Comparison of ENCODE assay signal across 18 cellular contexts in the genomic region with DNA sequence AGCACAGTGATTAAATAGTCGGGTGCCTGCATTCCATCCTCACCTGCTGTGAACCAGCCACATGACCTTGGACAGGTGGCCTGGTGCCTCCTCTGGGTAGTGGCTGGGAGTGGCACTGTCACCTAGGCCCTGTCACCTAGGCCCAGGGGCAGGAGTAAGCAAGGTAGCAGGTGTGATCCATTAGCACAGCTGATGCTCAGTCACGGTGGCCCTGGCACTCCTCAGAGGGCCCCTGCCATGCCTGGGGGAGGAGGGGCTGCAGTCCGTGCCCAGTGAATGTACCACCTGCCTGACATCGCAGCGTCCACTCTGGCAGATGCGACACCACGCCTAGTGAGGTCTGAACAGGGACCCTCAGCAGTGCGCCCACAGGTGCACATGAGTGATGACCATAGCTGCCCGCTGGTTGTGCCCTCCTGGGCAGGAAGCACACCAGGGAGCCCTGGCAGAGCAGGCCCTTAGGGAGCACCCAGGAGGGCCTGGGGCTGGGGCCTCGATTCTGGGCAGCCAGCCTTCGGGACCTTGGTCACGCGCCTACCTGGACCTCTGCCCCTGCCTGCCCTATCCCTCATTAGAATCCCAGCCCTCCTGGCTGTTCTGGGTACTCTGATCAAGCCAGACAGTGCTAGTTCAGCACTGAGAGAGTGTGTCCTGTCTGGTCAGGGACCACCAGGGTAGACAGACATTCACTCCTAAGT. TPM values are rescaled to one million over a fixed set of nuclear protein-coding genes. Genes with fewer than 3 reads are reported as not detected.
DNase-seq lines count a peak whose midpoint lies in the region; ATAC-seq, FAIRE-seq and TF ChIP-seq lines count a peak whose summit lies in the region.
"Had no signal": no experiment of that assay in that cellular context is flagged by ENCODE, and none has a peak within 500 bp of the region (broad histone marks: within the 10 kb centered on the region; RNA-seq: fewer than 3 reads in every experiment).

No MANE protein-coding gene starts in this region.

- CTCF ChIA-PET in HepG2 (lab: Yijun Ruan, JAX; ENCODE audit: low intra/inter-chr PET ratio, low total read pairs) = no interaction called here

- TF ChIP-seq POLR2A in HepG2 (IDR thresholded peaks at IDR 0.05; ENCODE audit: insufficient read depth in 1 of 2, low read depth in 2 of 2, low read length in 2 of 2) = no peak

- POLR2A ChIA-PET in HepG2 (lab: Yijun Ruan, JAX) = no interaction called here

- H3K4me3 ChIP-seq in RWPE2 (ENCODE audit: severe bottlenecking) (no peak overlapping the region), HepG2 (replicated peaks in 1 of 3; ENCODE audit: insufficient read depth in 1 of 3, low read depth in 2 of 3, low read length in 3 of 3) (no peak overlapping the region)
- H3K4me3 ChIP-seq: ovary had no signal

- H3K27me3 Mint-ChIP-seq in immature natural killer cell (ENCODE audit: low read depth in 3 of 3) = peaks cover 0 to 2% (median 1%) of the 10 kb centered on the region in 3 donors
- H3K27me3 Mint-ChIP-seq: activated naive CD4-positive, alpha-beta T cell treated with anti-CD3 and anti-CD28 coated beads, Interleukin-2, amount 10 ng/mL, durations not matched to agents 7 days and 5 days; effector memory CD8-positive, alpha-beta T cell; T-cell had no signal

- no TSS peak for BruUV-seq in HepG2 (replicated peaks; lab: Mats Ljungman, UMichigan)

- H3K27me3 ChIP-seq in RWPE2 (ENCODE audit: insufficient read depth, poor library complexity, severe bottlenecking) (no peaks in the 10 kb centered on the region), HepG2 (ENCODE audit: control insufficient read depth in 1 of 2, insufficient read depth in 2 of 2, low read length in 2 of 2) (no peaks in the 10 kb centered on the region)
- H3K27me3 ChIP-seq: ovary had no signal

- no peaks in the 10 kb centered on the region for H3K9me3 Mint-ChIP-seq in immature natural killer cell
- H3K9me3 Mint-ChIP-seq: activated naive CD4-positive, alpha-beta T cell treated with anti-CD3 and anti-CD28 coated beads, Interleukin-2, amount 10 ng/mL, durations not matched to agents 7 days and 5 days; effector memory CD8-positive, alpha-beta T cell; T-cell had no signal

- TF ChIP-seq CTCF in RWPE2 (IDR thresholded peaks at IDR 0.05; ENCODE audit: poor library complexity, severe bottlenecking) = no peak
- TF ChIP-seq CTCF in HepG2 (CRISPR knock-in tag; IDR thresholded peaks at IDR 0.05) = no peak
- TF ChIP-seq CTCF in GM10266 (IDR thresholded peaks at IDR 0.05; ENCODE audit: control insufficient read depth, insufficient read depth, low read depth, missing control alignments) = no peak

- H3K27ac ChIP-seq in RWPE2 (ENCODE audit: poor library complexity, severe bottlenecking) (no peak overlapping the region), HepG2 (ENCODE audit: extremely low read length, insufficient read depth, low read length) (no peak overlapping the region)
- H3K27ac ChIP-seq: KMS-11, ovary had no signal

- H4K20me1 ChIP-seq in HepG2 (ENCODE audit: insufficient read depth, low read length) = no peaks in the 10 kb centered on the region

- no peaks in the 10 kb centered on the region for H3K4me1 Mint-ChIP-seq in immature natural killer cell
- H3K4me1 Mint-ChIP-seq: activated naive CD4-positive, alpha-beta T cell treated with anti-CD3 and anti-CD28 coated beads, Interleukin-2, amount 10 ng/mL, durations not matched to agents 7 days and 5 days had no signal

- no peak overlapping the region for H3K27ac Mint-ChIP-seq in immature natural killer cell
- H3K27ac Mint-ChIP-seq: activated naive CD4-positive, alpha-beta T cell treated with anti-CD3 and anti-CD28 coated beads, Interleukin-2, amount 10 ng/mL, durations not matched to agents 7 days and 5 days; effector memory CD8-positive, alpha-beta T cell; T-cell had no signal

- H2AFZ ChIP-seq in HepG2 (ENCODE audit: low read length) = no peak overlapping the region

- no peak for TF ChIP-seq EP300 in HepG2 (IDR thresholded peaks at IDR 0.05; ENCODE audit: low read depth in 2 of 2, low read length in 2 of 2)
- TF ChIP-seq EP300 in HepG2 (CRISPR knock-in tag; IDR thresholded peaks at IDR 0.05; ENCODE audit: borderline replicate concordance) = no peak

- intact Hi-C loops in HepG2 (cut with micrococcal nuclease; ENCODE audit: unreplicated experiment) = no loop called here

- ATAC-seq in RWPE2 (ENCODE audit: low read depth) (peak; percentile 15; the same call in 1 of the 3 replicates), HepG2 (peak; percentile 28)
- ATAC-seq: effector memory CD8-positive, alpha-beta T cell; T-cell had no signal

- H3K4me1 ChIP-seq in RWPE2 (ENCODE audit: insufficient read depth, poor library complexity, severe bottlenecking) (no peaks in the 10 kb centered on the region), HepG2 (ENCODE audit: insufficient read depth, low read length) (peaks cover 19% of the 10 kb centered on the region; the same call in 1 of the 2 replicates)

- H3K9ac ChIP-seq in HepG2 (ENCODE audit: insufficient read depth, low read depth, low read length) = no peak overlapping the region
- H3K9ac ChIP-seq: KMS-11 had no signal

- WGBS in HepG2 (ENCODE audit: low lambda C conversion rate) = 35% methylated on average over 1 of the region's 13 CpGs

- in situ Hi-C loops in HepG2 (cut with HindIII; ENCODE audit: extremely low pct_ligation_motif_present, low pct_unique_long_range_greater_than_20kb) = no loop called here

- H3K36me3 ChIP-seq in RWPE2 (ENCODE audit: low read depth) = no peaks in the 10 kb centered on the region
- no peaks in the 10 kb centered on the region for H3K36me3 ChIP-seq in HepG2 (replicated peaks in 1 of 2; ENCODE audit: control insufficient read depth in 1 of 2, insufficient read depth in 2 of 2, low read length in 2 of 2)
- H3K36me3 ChIP-seq: ovary had no signal

- H3K9me3 ChIP-seq in RWPE2 (ENCODE audit: severe bottlenecking) (no peaks in the 10 kb centered on the region), HepG2 (ENCODE audit: low read length) (no peaks in the 10 kb centered on the region)
- H3K9me3 ChIP-seq: ovary had no signal

- H3K79me2 ChIP-seq in HepG2 (ENCODE audit: insufficient read depth, low read length) = no peaks in the 10 kb centered on the region

- no peak overlapping the region for H3K4me2 ChIP-seq in HepG2 (ENCODE audit: low read depth, low read length)
- H3K4me2 ChIP-seq: KMS-11 had no signal

- DNase-seq in DMS153 treated with DMSO at 0.1 percent for 48 hours (lab: John Stamatoyannopoulos, UW; ENCODE audit: unreplicated experiment) (peak; percentile 70), NCI-H146 treated with DMSO at 0.1 percent for 48 hours (lab: John Stamatoyannopoulos, UW; ENCODE audit: unreplicated experiment) (peak; percentile 59), RWPE2 (ENCODE audit: low spot score) (no peak), HepG2 (ENCODE audit: low spot score) (no peak), ureter (ENCODE audit: low spot score) (no peak), GM10266 (ENCODE audit: extremely low spot score) (no peak), immature natural killer cell (no peak), SKM-1 (lab: John Stamatoyannopoulos, UW; ENCODE audit: unreplicated experiment) (no peak)
- DNase-seq: activated CD4-positive, CD25-positive, alpha-beta regulatory T cell treated with anti-CD3 and anti-CD28 coated beads, Interleukin-2, amount 50 U/mL, for 72 hours; activated CD8-positive, alpha-beta memory T cell treated with anti-CD3 and anti-CD28 coated beads, Interleukin-2, amount 50 U/mL, for 48 hours; activated naive CD4-positive, alpha-beta T cell treated with anti-CD3 and anti-CD28 coated beads, Interleukin-2, amount 10 ng/mL, durations not matched to agents 7 days and 5 days; effector memory CD8-positive, alpha-beta T cell; midbrain; stimulated activated CD4-positive, alpha-beta T cell treated with anti-CD3 and anti-CD28 coated beads, Interleukin-12 subunit alpha, Interleukin-12 subunit beta, amount 100 ng/mL, for 4 hours; T-cell had no signal

- no peak for FAIRE-seq in HepG2 (lab: Jason Lieb, UNC)
- FAIRE-seq: H54 had no signal

- H3K36me3 Mint-ChIP-seq in immature natural killer cell = no peaks in the 10 kb centered on the region
- H3K36me3 Mint-ChIP-seq: activated naive CD4-positive, alpha-beta T cell treated with anti-CD3 and anti-CD28 coated beads, Interleukin-2, amount 10 ng/mL, durations not matched to agents 7 days and 5 days; T-cell had no signal

- TF ChIP-seq RAD21 in HepG2 (CRISPR knock-in tag; IDR thresholded peaks at IDR 0.05) = no peak

- no peak overlapping the region for H3K4me3 Mint-ChIP-seq in immature natural killer cell
- H3K4me3 Mint-ChIP-seq: activated naive CD4-positive, alpha-beta T cell treated with anti-CD3 and anti-CD28 coated beads, Interleukin-2, amount 10 ng/mL, durations not matched to agents 7 days and 5 days; effector memory CD8-positive, alpha-beta T cell; T-cell had no signal

TF ChIP-seq in HepG2, 621 proteins besides CTCF, POLR2A, EP300 and RAD21 (continues in another document):
- TF ChIP-seq NFIB (CRISPR knock-in tag; IDR thresholded peaks at IDR 0.05; ENCODE audit: borderline replicate concordance) (no peak), WIZ (CRISPR knock-in tag; IDR thresholded peaks at IDR 0.05) (no peak), ZNF12 (CRISPR knock-in tag; IDR thresholded peaks at IDR 0.05) (no peak), SCMH1 (CRISPR knock-in tag; IDR thresholded peaks at IDR 0.05; ENCODE audit: borderline replicate concordance) (no peak)

RNA-seq across cellular contexts. Expression of a gene that starts 33.0 kb away (rescaled TPM):
- total RNA-seq in HepG2 (2016; rRNA removed; fragmentation: Illumina TruSeq; extraction: Trizol) (0.14 and 0.31 TPM in 2 replicates), ureter (192 TPM)
- total RNA-seq in HepG2 (2016; cell fraction: cytosol; rRNA removed; fragmentation: Illumina TruSeq; extraction: Trizol; ENCODE audit: low read depth) = not detected in 2 replicates
- 0.15 TPM in 2 replicates for total RNA-seq in HepG2 (2016; cell fraction: insoluble cytoplasmic fraction; rRNA removed; fragmentation: Illumina TruSeq; extraction: Trizol)
- total RNA-seq in HepG2 (2016; cell fraction: membrane; rRNA removed; fragmentation: Illumina TruSeq; extraction: Trizol) = not detected in 2 replicates
- total RNA-seq in HepG2 (2016; cell fraction: nucleus; rRNA removed; fragmentation: Illumina TruSeq; extraction: Trizol) = not detected in 2 replicates
- polyA plus RNA-seq in HepG2 (2011; rRNA removed) (0.04 and 0.25 TPM in 2 replicates), immature natural killer cell (under 1 TPM; 0.05 to 0.24 (median 0.09) TPM)
- polyA plus RNA-seq in HepG2 (2011; cell fraction: cytosol; rRNA removed) = 0.05 and 0.15 TPM in 2 replicates
- polyA plus RNA-seq in HepG2 (2011; cell fraction: nucleus; rRNA removed) = 0.08 and 0.17 TPM in 2 replicates
- polyA plus RNA-seq in HepG2 (2012) = 0.07 and 0.31 TPM in 2 replicates
- polyA plus RNA-seq in HepG2 (2016; cell fraction: cytosol; fragmentation: Illumina TruSeq; extraction: Trizol; ENCODE audit: low read depth) = not detected in 2 replicates
- polyA plus RNA-seq in HepG2 (2016; cell fraction: insoluble cytoplasmic fraction; fragmentation: Illumina TruSeq; extraction: Trizol; ENCODE audit: low read depth) = not detected in 2 replicates
- not detected in 2 replicates for polyA plus RNA-seq in HepG2 (2016; cell fraction: membrane; fragmentation: Illumina TruSeq; extraction: Trizol; ENCODE audit: low read depth)
- polyA plus RNA-seq in HepG2 (2016; cell fraction: nucleus; fragmentation: Illumina TruSeq; extraction: Trizol; ENCODE audit: insufficient read depth, low read depth) = 0.33 TPM in 1 of 2 replicates, not detected in the other
- polyA minus RNA-seq in HepG2 (2011; rRNA and poly(A)+ RNA removed; ENCODE audit: low replicate concordance) = 0.44 and 0.89 TPM in 2 replicates
- not detected in 2 replicates for polyA minus RNA-seq in HepG2 (2011; cell fraction: cytosol; rRNA and poly(A)+ RNA removed)
- polyA minus RNA-seq in HepG2 (2011; cell fraction: nucleus; rRNA and poly(A)+ RNA removed) = 0.25 and 0.77 TPM in 2 replicates

Comparison
In these comparisons a context has a peak if more than half of its experiments do, and no peak if none do; other contexts are left out.
1. DNase-seq: peak in DMS153 treated with DMSO at 0.1 percent for 48 hours (single experiment) and NCI-H146 treated with DMSO at 0.1 percent for 48 hours (single experiment); none in RWPE2 (single experiment), HepG2 (single experiment), ureter (single experiment), GM10266 (single experiment), immature natural killer cell (0 of 3) and SKM-1 (single experiment).
2. RNA of a gene that starts 33.0 kb away (total RNA-seq): 192 TPM in ureter (single experiment); 0.14 to 0.31 TPM in HepG2; every median in the first group is over 100 times any median in the second.